In the genomic region with DNA sequence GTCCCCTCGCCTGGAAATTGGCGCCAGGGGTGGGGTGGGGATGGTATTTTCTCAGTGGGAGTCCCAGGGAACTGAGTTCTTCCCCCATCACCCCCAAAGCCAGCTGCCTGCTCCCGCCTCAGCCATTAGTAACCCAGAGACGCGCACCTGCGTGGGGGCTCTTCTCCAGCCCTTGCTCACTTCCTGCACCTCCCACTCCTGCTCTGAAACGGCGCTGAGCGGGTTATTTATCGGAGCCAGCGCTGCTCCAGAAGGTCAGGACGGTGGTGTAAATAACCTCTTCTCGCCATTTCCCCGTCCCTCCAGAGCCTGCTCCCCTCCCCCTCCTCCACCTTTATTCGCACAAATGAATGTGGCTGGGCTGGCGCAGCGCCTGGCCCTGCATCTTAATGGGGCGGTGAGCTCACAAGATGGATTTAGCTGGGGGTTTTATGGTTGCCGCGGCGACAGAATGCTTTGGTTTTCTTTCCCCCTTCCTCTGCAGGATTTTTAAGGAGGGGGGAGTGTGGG, we compare ENCODE assay signal across 8 cellular contexts. TPM values are rescaled to one million over a fixed set of nuclear protein-coding genes. Genes with fewer than 3 reads are reported as not detected.
DNase-seq lines count a peak whose midpoint lies in the region; ATAC-seq lines count a peak whose summit lies in the region.

No MANE protein-coding gene starts in this region.

- no peak for ATAC-seq in GM21447 (IDR thresholded peaks at IDR 0.05; ENCODE audit: unreplicated experiment)
- ATAC-seq in HG02588 (IDR thresholded peaks at IDR 0.05; ENCODE audit: unreplicated experiment), result no peak

- H3K9me3 ChIP-seq in stomach smooth muscle (ENCODE audit: control insufficient read depth in 2 of 2, low read length in 2 of 2), result no peaks in the 10 kb centered on the region

- H3K79me2 ChIP-seq in mesendoderm (ENCODE audit: control insufficient read depth, insufficient read depth, low read length), result no peaks in the 10 kb centered on the region

- DNase-seq in Daoy (ENCODE audit: low read depth) (peak; percentile 86), NCI-H748 treated with DMSO at 0.1 percent for 48 hours (lab: John Stamatoyannopoulos, UW) (peak; percentile 67), cerebellar cortex (ENCODE audit: low spot score) (peak; percentile 90), mesendoderm (peak; percentile 85), AG08396 (ENCODE audit: low spot score) (no peak)

- H3K4me2 ChIP-seq in mesendoderm (ENCODE audit: low read length), result peak overlapping the region; percentile 14

- peak overlapping the region; percentile 77 for H3K18ac ChIP-seq in mesendoderm (ENCODE audit: low read length)

- WGBS in mesendoderm (ENCODE audit: extremely low coverage, insufficient coverage, low lambda C conversion rate), result no CpG with 5 or more reads among the region's 21 CpGs

- H3K79me1 ChIP-seq in mesendoderm (ENCODE audit: low read length), result no peaks in the 10 kb centered on the region

- no peak overlapping the region for H2BK15ac ChIP-seq in mesendoderm (replicated peaks; ENCODE audit: low read depth)

- peak overlapping the region; percentile 51 for H3K56ac ChIP-seq in mesendoderm (ENCODE audit: low read length)

- peak overlapping the region; percentile 75 for H3K27ac ChIP-seq in mesendoderm (ENCODE audit: low read depth, low read length)
- peak overlapping the region; percentile 80 for H3K27ac ChIP-seq in stomach smooth muscle (ENCODE audit: low read length)

- H2AK5ac ChIP-seq in mesendoderm (ENCODE audit: low read length), result no peak overlapping the region

- H3K4me3 ChIP-seq in mesendoderm (ENCODE audit: low read length) (no peak overlapping the region), stomach smooth muscle (ENCODE audit: low read length in 2 of 2) (peak overlapping the region; percentile 53 to 67)

- H2BK5ac ChIP-seq in mesendoderm (ENCODE audit: low read length), result no peak overlapping the region

- H3K4me1 ChIP-seq in mesendoderm (ENCODE audit: control insufficient read depth, low read depth, low read length) (peaks cover 29% of the 10 kb centered on the region), stomach smooth muscle (ENCODE audit: control insufficient read depth, insufficient read depth, low read length) (peaks cover 22% of the 10 kb centered on the region)

- peak overlapping the region; percentile 56 for H3K4ac ChIP-seq in mesendoderm (ENCODE audit: low read depth, low read length)

- no peak overlapping the region for H4K8ac ChIP-seq in mesendoderm (ENCODE audit: low read depth, low read length)

- no peak overlapping the region for H4K5ac ChIP-seq in mesendoderm (ENCODE audit: low read length)

- H3K27me3 ChIP-seq in mesendoderm (ENCODE audit: insufficient read depth, low read length, poor library complexity) (no peaks in the 10 kb centered on the region), stomach smooth muscle (ENCODE audit: control insufficient read depth in 1 of 2, insufficient read depth in 2 of 2, low read length in 2 of 2) (no peaks in the 10 kb centered on the region)

- H3K36me3 ChIP-seq in mesendoderm (ENCODE audit: control insufficient read depth, insufficient read depth, low read length), result peaks cover 8% of the 10 kb centered on the region
- peaks cover 26 to 34% of the 10 kb centered on the region in 2 donors for H3K36me3 ChIP-seq in stomach smooth muscle (ENCODE audit: control insufficient read depth in 2 of 2, insufficient read depth in 2 of 2, low read length in 2 of 2)

- H3K23ac ChIP-seq in mesendoderm (ENCODE audit: low read length), result peak overlapping the region; percentile 19

- peak overlapping the region; percentile 28 for H3K9ac ChIP-seq in mesendoderm (ENCODE audit: low read length)
- H3K9ac ChIP-seq in stomach smooth muscle (ENCODE audit: low read length in 2 of 2), result peak overlapping the region; percentile 52 to 58

- H2BK120ac ChIP-seq in mesendoderm (ENCODE audit: low read depth, low read length), result peak overlapping the region; percentile 62

RNA-seq across cellular contexts. Expression of a gene that starts 12.2 kb away (rescaled TPM):
- not detected in 2 replicates for total RNA-seq in Daoy (2014; rRNA removed; shearing (Covaris generic))
- polyA plus RNA-seq in mesendoderm (2013, experiment 1 of 2), result not detected
- polyA plus RNA-seq in mesendoderm (2013, experiment 2 of 2), result not detected

RNA-seq across cellular contexts. Expression of a gene that starts 27.1 kb away (rescaled TPM):
- 116 and 151 TPM in 2 replicates for total RNA-seq in Daoy (2014; rRNA removed; shearing (Covaris generic))
- 105 TPM for polyA plus RNA-seq in mesendoderm (2013, experiment 1 of 2)
- polyA plus RNA-seq in mesendoderm (2013, experiment 2 of 2), result 99.7 TPM

RNA-seq across cellular contexts. Expression of a gene that starts 32.5 kb away (rescaled TPM):
- 0.34 TPM in 1 of 2 replicates, not detected in the other for total RNA-seq in Daoy (2014; rRNA removed; shearing (Covaris generic))
- polyA plus RNA-seq in mesendoderm (2013, experiment 1 of 2), result 6.6 TPM
- 6.0 TPM for polyA plus RNA-seq in mesendoderm (2013, experiment 2 of 2)

RNA-seq across cellular contexts. Expression of a gene that starts 51.3 kb away (rescaled TPM):
- total RNA-seq in Daoy (2014; rRNA removed; shearing (Covaris generic)), result not detected in 2 replicates
- 1.4 TPM for polyA plus RNA-seq in mesendoderm (2013, experiment 1 of 2)
- polyA plus RNA-seq in mesendoderm (2013, experiment 2 of 2), result 1.7 TPM
